Comparison of ENCODE assay signal across 8 cellular contexts in the genomic region with DNA sequence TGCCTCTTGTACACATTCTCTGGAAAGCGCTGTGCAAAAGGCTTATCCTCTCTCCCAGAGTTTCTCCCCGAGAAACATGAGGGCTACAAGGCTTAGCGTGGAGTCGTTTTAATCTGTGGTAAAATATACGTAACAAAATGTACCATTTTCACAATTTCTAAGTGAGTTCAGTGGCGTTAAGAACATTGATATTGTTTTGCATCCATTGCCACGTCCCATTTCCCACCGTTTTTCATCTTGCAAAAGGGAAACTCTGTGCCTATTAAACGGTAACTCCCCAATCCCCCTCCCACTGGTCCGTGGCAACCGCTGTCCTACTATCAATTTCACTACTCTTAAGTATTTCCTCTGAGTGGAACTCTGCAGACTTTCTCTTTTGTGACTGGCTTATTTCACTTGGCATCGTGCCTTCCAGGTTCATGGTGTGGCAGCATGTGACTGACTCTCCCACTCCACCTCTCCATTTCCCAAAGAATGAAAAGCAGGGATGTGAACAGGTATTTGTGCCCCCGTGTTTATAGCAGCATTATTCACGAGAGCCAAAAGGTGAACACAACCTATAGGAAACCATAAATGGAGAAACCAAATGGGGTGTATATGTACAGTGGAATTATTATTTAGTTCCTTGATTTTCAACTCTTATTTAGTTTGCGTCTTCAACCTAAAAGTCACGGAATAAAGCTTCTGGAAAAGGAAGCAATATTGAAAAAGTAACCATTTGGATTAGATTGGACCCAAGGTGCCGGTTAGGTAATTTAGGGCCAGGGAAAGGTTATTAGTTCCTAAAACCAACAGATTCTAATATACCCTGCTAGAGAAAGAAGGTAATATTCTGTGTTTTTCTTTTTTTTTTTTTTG. TPM values are rescaled to one million over a fixed set of nuclear protein-coding genes. Genes with fewer than 3 reads are reported as not detected.
A peak's percentile ranks its signal among the peaks of the same experiment; 100 is the strongest.
DNase-seq lines count a peak whose midpoint lies in the region; ATAC-seq, FAIRE-seq and TF ChIP-seq lines count a peak whose summit lies in the region.

No MANE protein-coding gene starts in this region.

- H3K27me3 Mint-ChIP-seq in immature natural killer cell (ENCODE audit: low read depth in 3 of 3), result peaks cover 8 to 13% (median 13%) of the 10 kb centered on the region in 3 donors

- H3K27ac Mint-ChIP-seq in immature natural killer cell, result peak overlapping the region; percentile 93 to 98 (median 97)

- in situ Hi-C loops in astrocyte of the cerebellum (cut with HindIII; ENCODE audit: low sequenced_read_pairs), result no loop called here

- H3K9me3 Mint-ChIP-seq in immature natural killer cell, result no peaks in the 10 kb centered on the region

- DNase-seq in DMS79 (lab: John Stamatoyannopoulos, UW), result peak; percentile 6
- peak; percentile 48 for DNase-seq in Jurkat, Clone E6-1 (ENCODE audit: low read depth, low spot score)
- peak; percentile 61 for DNase-seq in RCC 7860 (ENCODE audit: low spot score)
- peak; percentile 37 for DNase-seq in astrocyte of the cerebellum (ENCODE audit: low read depth)
- peak; percentile 10 to 27 (median 16) for DNase-seq in immature natural killer cell
- DNase-seq in stimulated activated CD4-positive, alpha-beta T cell treated with anti-CD3 and anti-CD28 coated beads, Interleukin-12 subunit alpha, Interleukin-12 subunit beta, amount 100 ng/mL, for 24 hours (ENCODE audit: low read depth in 2 of 2), result peak; percentile 8 to 24
- no peak for DNase-seq in D721Med (ENCODE audit: insufficient read length, low spot score)

- peak overlapping the region; percentile 94 to 97 (median 95) for H3K4me3 Mint-ChIP-seq in immature natural killer cell

- H3K4me3 ChIP-seq in Jurkat, Clone E6-1 (ENCODE audit: low read length), result peak overlapping the region; percentile 95
- peak overlapping the region; percentile 96 for H3K4me3 ChIP-seq in astrocyte of the cerebellum (ENCODE audit: low read depth, low read length)

- TF ChIP-seq CTCF in astrocyte of the cerebellum (IDR thresholded peaks at IDR 0.05; ENCODE audit: low read depth, low read length, missing control alignments) (no peak), D721Med (IDR thresholded peaks at IDR 0.05; ENCODE audit: insufficient read depth, missing control alignments) (no peak)

- no peak for ATAC-seq in HG02588 (IDR thresholded peaks at IDR 0.05; ENCODE audit: unreplicated experiment)

- FAIRE-seq in RCC 7860 (lab: Jason Lieb, UNC) (no peak), D721Med (lab: Jason Lieb, UNC) (no peak)

- H3K36me3 Mint-ChIP-seq in immature natural killer cell, result no peaks in the 10 kb centered on the region

- peaks cover 35 to 43% of the 10 kb centered on the region in 2 donors for H3K4me1 Mint-ChIP-seq in immature natural killer cell

RNA-seq across cellular contexts. Expression of a gene that starts 1.1 kb away (rescaled TPM):
- 35.0 TPM for polyA plus RNA-seq in Jurkat, Clone E6-1 (2012; ENCODE audit: insufficient read depth, insufficient read length)
- 1 to 10 TPM; 4.5 to 8.1 (median 5.5) TPM for polyA plus RNA-seq in immature natural killer cell

RNA-seq across cellular contexts. Expression of a gene that starts 29.2 kb away (rescaled TPM):
- not detected for polyA plus RNA-seq in Jurkat, Clone E6-1 (2012; ENCODE audit: insufficient read depth, insufficient read length)
- polyA plus RNA-seq in immature natural killer cell, result not detected
